In genomic region chr1:66214901-66215300, GRCh38 we compare ENCODE assay signal across 14 cellular contexts.
DNase-seq lines count a peak whose midpoint lies in the region; ATAC-seq and TF ChIP-seq lines count a peak whose summit lies in the region.
"Had no signal": no experiment of that assay in that cellular context is flagged by ENCODE, and none has a peak within 500 bp of the region (broad histone marks: within the 10 kb centered on the region; RNA-seq: fewer than 3 reads in every experiment).

No MANE protein-coding gene starts in this region.

- no peaks in the 10 kb centered on the region for H3K36me3 ChIP-seq in parathyroid adenoma (ENCODE audit: control insufficient read depth, insufficient read depth, low read length)
- H3K36me3 ChIP-seq: prostate gland had no signal

- H3K9ac ChIP-seq in parathyroid adenoma: no peak overlapping the region
- H3K9ac ChIP-seq: KMS-11 had no signal

- H3K36me3 Mint-ChIP-seq in activated naive CD4-positive, alpha-beta T cell treated with anti-CD3 and anti-CD28 coated beads for 36 hours (ENCODE audit: low read depth): no peaks in the 10 kb centered on the region
- H3K36me3 Mint-ChIP-seq in T-helper 1 cell treated with Interleukin-12 subunit alpha and Interleukin-12 subunit beta and Interleukin-4 antibody, amounts not matched to agents 30 μg/mL and 1 μg/mL, for 36 hours (ENCODE audit: low read depth): peaks cover 4% of the 10 kb centered on the region

- no peaks in the 10 kb centered on the region for H3K27me3 ChIP-seq in parathyroid adenoma (ENCODE audit: control insufficient read depth, insufficient read depth, low read length)

- no peaks in the 10 kb centered on the region for H3K27me3 Mint-ChIP-seq in activated naive CD4-positive, alpha-beta T cell treated with anti-CD3 and anti-CD28 coated beads for 36 hours (ENCODE audit: low read depth)
- H3K27me3 Mint-ChIP-seq in T-helper 1 cell treated with Interleukin-12 subunit alpha and Interleukin-12 subunit beta and Interleukin-4 antibody, amounts not matched to agents 30 μg/mL and 1 μg/mL, for 36 hours (ENCODE audit: low read depth): no peaks in the 10 kb centered on the region

- H3K9me3 Mint-ChIP-seq in activated naive CD4-positive, alpha-beta T cell treated with anti-CD3 and anti-CD28 coated beads for 36 hours: no peaks in the 10 kb centered on the region
- peaks cover 5% of the 10 kb centered on the region for H3K9me3 Mint-ChIP-seq in T-helper 1 cell treated with Interleukin-12 subunit alpha and Interleukin-12 subunit beta and Interleukin-4 antibody, amounts not matched to agents 30 μg/mL and 1 μg/mL, for 36 hours

- no peak for TF ChIP-seq CTCF in parathyroid adenoma (IDR thresholded peaks at IDR 0.05)

- intact Hi-C loops in activated naive CD4-positive, alpha-beta T cell treated with anti-CD3 and anti-CD28 coated beads for 36 hours (cut with micrococcal nuclease): loop anchor here (1.0 to 2.0 kb wide), 5 partner anchors 16 to 86 kb away; no protein-coding TSS in a partner anchor

- peak; percentile 81 for ATAC-seq in HG02610 (IDR thresholded peaks at IDR 0.05; ENCODE audit: unreplicated experiment)
- no peak for ATAC-seq in HG03139 (IDR thresholded peaks at IDR 0.05; ENCODE audit: unreplicated experiment)
- no peak for ATAC-seq in HG02642 (IDR thresholded peaks at IDR 0.05; ENCODE audit: poor library complexity, unreplicated experiment)

- no peak overlapping the region for H3K4me3 ChIP-seq in parathyroid adenoma (ENCODE audit: low read depth, low read length)
- H3K4me3 ChIP-seq: prostate gland had no signal

- H3K4me3 Mint-ChIP-seq in activated naive CD4-positive, alpha-beta T cell treated with anti-CD3 and anti-CD28 coated beads for 36 hours: no peak overlapping the region
- no peak overlapping the region for H3K4me3 Mint-ChIP-seq in T-helper 1 cell treated with Interleukin-12 subunit alpha and Interleukin-12 subunit beta and Interleukin-4 antibody, amounts not matched to agents 30 μg/mL and 1 μg/mL, for 36 hours
- H3K4me3 Mint-ChIP-seq: B cell had no signal

- H3K27ac Mint-ChIP-seq in activated naive CD4-positive, alpha-beta T cell treated with anti-CD3 and anti-CD28 coated beads for 36 hours: peak overlapping the region; percentile 1
- H3K27ac Mint-ChIP-seq in T-helper 1 cell treated with Interleukin-12 subunit alpha and Interleukin-12 subunit beta and Interleukin-4 antibody, amounts not matched to agents 30 μg/mL and 1 μg/mL, for 36 hours: peak overlapping the region; percentile 59
- H3K27ac Mint-ChIP-seq: B cell had no signal

- H3K4me1 Mint-ChIP-seq in activated naive CD4-positive, alpha-beta T cell treated with anti-CD3 and anti-CD28 coated beads for 36 hours (ENCODE audit: low read depth): peaks cover 17% of the 10 kb centered on the region
- H3K4me1 Mint-ChIP-seq in T-helper 1 cell treated with Interleukin-12 subunit alpha and Interleukin-12 subunit beta and Interleukin-4 antibody, amounts not matched to agents 30 μg/mL and 1 μg/mL, for 36 hours (ENCODE audit: low read depth): peaks cover 17% of the 10 kb centered on the region
- H3K4me1 Mint-ChIP-seq: B cell had no signal

- no peaks in the 10 kb centered on the region for H3K79me2 ChIP-seq in parathyroid adenoma

- H3K4me2 ChIP-seq in parathyroid adenoma (ENCODE audit: low read length): no peak overlapping the region
- H3K4me2 ChIP-seq: KMS-11 had no signal

- peak overlapping the region; percentile 22 for H2AFZ ChIP-seq in parathyroid adenoma

- H3K4me1 ChIP-seq in parathyroid adenoma: no peaks in the 10 kb centered on the region
- H3K4me1 ChIP-seq: prostate gland had no signal

- CTCF ChIA-PET in activated naive CD4-positive, alpha-beta T cell treated with anti-CD3 and anti-CD28 coated beads for 36 hours (lab: Charles Lee): interaction anchor here (1.3 kb wide), 2 partner anchors 27 to 29 kb away, joined by 3 to 9 read pairs; no protein-coding TSS in a partner anchor

- no peaks in the 10 kb centered on the region for H3K9me3 ChIP-seq in parathyroid adenoma (ENCODE audit: control insufficient read depth, low read length)
- H3K9me3 ChIP-seq: prostate gland had no signal

- H3K27ac ChIP-seq in parathyroid adenoma: no peak overlapping the region
- H3K27ac ChIP-seq: KMS-11, prostate gland had no signal

- peak; percentile 57 for DNase-seq in activated naive CD4-positive, alpha-beta T cell treated with anti-CD3 and anti-CD28 coated beads for 36 hours
- DNase-seq in activated naive CD4-positive, alpha-beta T cell treated with Interleukin-2 at 50 U/mL for 16 hours: no peak
- DNase-seq in DMS79 treated with DMSO at 0.1 percent for 48 hours (lab: John Stamatoyannopoulos, UW): no peak
- DNase-seq: foreskin fibroblast; NCI-H1694; NK-92 treated with Interleukin-12 subunit alpha and Interleukin-12 subunit beta, amount 100 ng/mL, for 24 hours had no signal
